In genomic region chr22:47091241-47091691, GRCh38 we compare ENCODE assay signal across 9 cellular contexts.
DNase-seq lines count a peak whose midpoint lies in the region; ATAC-seq, FAIRE-seq and TF ChIP-seq lines count a peak whose summit lies in the region.
"Had no signal": no experiment of that assay in that cellular context is flagged by ENCODE, and none has a peak within 500 bp of the region (broad histone marks: within the 10 kb centered on the region; RNA-seq: fewer than 3 reads in every experiment).

No MANE protein-coding gene starts in this region.

- H3K4me3 Mint-ChIP-seq in type B pancreatic cell = peak overlapping the region; percentile 85

- H3K27ac Mint-ChIP-seq in type B pancreatic cell = peak overlapping the region; percentile 81

- DNase-seq in left ventricle myocardium inferior (no peak), left ventricle myocardium superior (no peak), breast epithelium (ENCODE audit: low spot score in 2 of 2) (no peak), mesendoderm (no peak), type B pancreatic cell (ENCODE audit: extremely low spot score, unreplicated experiment) (no peak), NCI-H187 (lab: John Stamatoyannopoulos, UW) (no peak), NCI-H2171 treated with DMSO at 0.1 percent for 48 hours (lab: John Stamatoyannopoulos, UW) (no peak), GM12892 (ENCODE audit: insufficient read length) (no peak)
- DNase-seq: activated CD8-positive, alpha-beta memory T cell treated with anti-CD3 and anti-CD28 coated beads, Interleukin-2, amount 50 U/mL, for 4 hours had no signal

- no peaks in the 10 kb centered on the region for H3K79me2 ChIP-seq in mesendoderm (ENCODE audit: control insufficient read depth, insufficient read depth, low read length)

- H3K27me3 ChIP-seq in left ventricle myocardium inferior (ENCODE audit: low read depth) (no peaks in the 10 kb centered on the region), breast epithelium (no peaks in the 10 kb centered on the region), mesendoderm (ENCODE audit: insufficient read depth, low read length, poor library complexity) (no peaks in the 10 kb centered on the region)

- no peak overlapping the region for H2AK5ac ChIP-seq in mesendoderm (ENCODE audit: low read length)

- peak overlapping the region; percentile 11 for H3K9ac ChIP-seq in mesendoderm (ENCODE audit: low read length)

- FAIRE-seq in GM12892 (lab: Jason Lieb, UNC) = no peak

- no peak overlapping the region for H4K5ac ChIP-seq in mesendoderm (ENCODE audit: low read length)

- TF ChIP-seq POLR2A in breast epithelium (IDR thresholded peaks at IDR 0.05) = no peak
- TF ChIP-seq POLR2A in GM12892 (IDR thresholded peaks at IDR 0.05; ENCODE audit: low read depth, low read length) = no peak

- peak overlapping the region; percentile 27 for H3K56ac ChIP-seq in mesendoderm (ENCODE audit: low read length)

- H3K36me3 Mint-ChIP-seq in type B pancreatic cell = peaks cover 6% of the 10 kb centered on the region

- peaks cover 9% of the 10 kb centered on the region for H3K4me1 ChIP-seq in left ventricle myocardium inferior
- no peaks in the 10 kb centered on the region for H3K4me1 ChIP-seq in breast epithelium
- peaks cover 2% of the 10 kb centered on the region for H3K4me1 ChIP-seq in mesendoderm (ENCODE audit: control insufficient read depth, low read depth, low read length)

- no peak overlapping the region for H3K18ac ChIP-seq in mesendoderm (ENCODE audit: low read length)

- H3K23ac ChIP-seq in mesendoderm (ENCODE audit: low read length) = no peak overlapping the region

- H2BK5ac ChIP-seq in mesendoderm (ENCODE audit: low read length) = no peak overlapping the region

- no peaks in the 10 kb centered on the region for H3K36me3 ChIP-seq in left ventricle myocardium inferior
- H3K36me3 ChIP-seq in breast epithelium = no peaks in the 10 kb centered on the region
- no peaks in the 10 kb centered on the region for H3K36me3 ChIP-seq in mesendoderm (ENCODE audit: control insufficient read depth, insufficient read depth, low read length)

- H2BK120ac ChIP-seq in mesendoderm (ENCODE audit: low read depth, low read length) = no peak overlapping the region

- intact Hi-C loops in left ventricle myocardium inferior (cut with micrococcal nuclease) (no loop called here), left ventricle myocardium superior (cut with micrococcal nuclease) (no loop called here), breast epithelium (cut with DNase I; ENCODE audit: low total_unique reads) (no loop called here)

- H3K27me3 Mint-ChIP-seq in type B pancreatic cell = no peaks in the 10 kb centered on the region

- peaks cover 37% of the 10 kb centered on the region for H3K4me1 Mint-ChIP-seq in type B pancreatic cell (ENCODE audit: unreplicated experiment)

- H3K9me3 ChIP-seq in left ventricle myocardium inferior (replicated peaks) = peaks cover 10% of the 10 kb centered on the region
- H3K9me3 ChIP-seq in breast epithelium = no peaks in the 10 kb centered on the region

- no peak overlapping the region for H4K8ac ChIP-seq in mesendoderm (ENCODE audit: low read depth, low read length)

- peak overlapping the region; percentile 51 for H3K4me3 ChIP-seq in left ventricle myocardium inferior
- H3K4me3 ChIP-seq in breast epithelium = peak overlapping the region; percentile 13 to 63 (median 44)
- H3K4me3 ChIP-seq in mesendoderm (ENCODE audit: low read length) = no peak overlapping the region

- H3K79me1 ChIP-seq in mesendoderm (ENCODE audit: low read length) = no peaks in the 10 kb centered on the region

- peaks cover 8% of the 10 kb centered on the region for H3K9me3 Mint-ChIP-seq in type B pancreatic cell

- H2BK15ac ChIP-seq in mesendoderm (replicated peaks; ENCODE audit: low read depth) = no peak overlapping the region

- TF ChIP-seq CTCF in left ventricle myocardium inferior (IDR thresholded peaks at IDR 0.05; ENCODE audit: borderline replicate concordance) (no peak), breast epithelium (IDR thresholded peaks at IDR 0.05) (no peak), type B pancreatic cell (conservative IDR thresholded peaks at IDR 0.05) (no peak)

- peak overlapping the region; percentile 63 for H3K4me2 ChIP-seq in mesendoderm (ENCODE audit: low read length)

- no peak overlapping the region for H3K4ac ChIP-seq in mesendoderm (ENCODE audit: low read depth, low read length)

- H3K27ac ChIP-seq in left ventricle myocardium inferior (replicated peaks) = no peak overlapping the region
- no peak overlapping the region for H3K27ac ChIP-seq in breast epithelium
- no peak overlapping the region for H3K27ac ChIP-seq in mesendoderm (ENCODE audit: low read depth, low read length)

- ATAC-seq in left ventricle myocardium superior = no peak

- WGBS in mesendoderm (ENCODE audit: extremely low coverage, insufficient coverage, low lambda C conversion rate) = no CpG with 5 or more reads among the region's 21 CpGs
